8 cellular contexts compared by ENCODE assay signal in the genomic region with DNA sequence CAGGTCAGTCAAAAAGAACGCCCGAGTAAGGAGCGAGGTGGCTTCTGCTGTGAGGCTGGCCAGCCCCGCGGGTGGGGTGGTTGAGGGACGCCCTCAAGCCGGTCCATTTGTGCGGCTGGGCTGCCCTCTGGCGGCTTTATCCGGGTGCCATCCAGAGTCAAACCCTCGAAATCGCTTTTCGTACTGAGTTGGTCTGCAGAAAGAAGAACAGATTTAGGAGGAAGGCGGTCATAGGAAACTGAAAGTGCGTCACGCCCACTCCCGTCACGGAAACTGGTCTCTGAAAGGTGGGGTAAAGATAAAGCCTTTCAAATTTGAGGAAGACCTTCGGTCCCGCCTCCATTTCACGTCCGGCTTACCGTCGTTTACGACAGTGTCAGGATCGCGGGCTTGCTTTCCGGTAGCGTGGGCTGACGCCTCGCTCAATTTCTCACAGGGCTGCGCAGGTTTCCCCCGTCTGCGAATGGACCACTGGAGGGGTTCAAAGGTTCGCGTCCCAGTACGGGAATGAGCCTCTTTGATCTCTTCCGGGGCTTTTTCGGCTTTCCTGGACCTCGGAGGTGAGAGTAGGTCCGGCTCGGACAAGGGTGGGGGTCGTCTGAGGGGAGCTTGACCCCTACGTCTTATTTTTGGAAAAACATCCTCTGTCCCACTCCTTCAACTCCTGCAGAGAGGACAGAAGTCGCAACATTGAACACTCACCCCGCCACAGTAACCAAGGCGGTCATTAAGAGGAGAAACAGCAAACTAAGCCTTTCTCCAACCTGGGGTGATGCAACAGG. TPM values are rescaled to one million over a fixed set of nuclear protein-coding genes. Genes with fewer than 3 reads are reported as not detected.
DNase-seq lines count a peak whose midpoint lies in the region; ATAC-seq and TF ChIP-seq lines count a peak whose summit lies in the region.

A gene (plus strand): TSS at position 413 of the 782 bp plus-strand sequence. CDS start 95 bp downstream, at position 508.

- H3K9me3 Mint-ChIP-seq in activated naive CD4-positive, alpha-beta T cell treated with anti-CD3 and anti-CD28 coated beads, Interleukin-2, amount 50 U/mL, for 72 hours: no peaks in the 10 kb centered on the region
- H3K9me3 Mint-ChIP-seq in glutamatergic neuron (ENCODE audit: unreplicated experiment): peaks cover 8% of the 10 kb centered on the region
- H3K9me3 Mint-ChIP-seq in osteocyte (ENCODE audit: unreplicated experiment): no peaks in the 10 kb centered on the region

- intact Hi-C loops in thyroid gland (cut with DNase I): no loop called here

- peaks cover 26 to 39% of the 10 kb centered on the region in 2 donors for H3K36me3 Mint-ChIP-seq in activated naive CD4-positive, alpha-beta T cell treated with anti-CD3 and anti-CD28 coated beads, Interleukin-2, amount 50 U/mL, for 72 hours
- H3K36me3 Mint-ChIP-seq in glutamatergic neuron (ENCODE audit: unreplicated experiment): no peaks in the 10 kb centered on the region
- peaks cover 28% of the 10 kb centered on the region for H3K36me3 Mint-ChIP-seq in osteocyte (ENCODE audit: unreplicated experiment)

- peak within 1 kb of the TSS; percentile 98 to 99 for H3K27ac Mint-ChIP-seq in activated naive CD4-positive, alpha-beta T cell treated with anti-CD3 and anti-CD28 coated beads, Interleukin-2, amount 50 U/mL, for 72 hours
- H3K27ac Mint-ChIP-seq in glutamatergic neuron (ENCODE audit: unreplicated experiment): peak within 1 kb of the TSS; percentile 97
- H3K27ac Mint-ChIP-seq in osteocyte (ENCODE audit: unreplicated experiment): peak within 1 kb of the TSS; percentile 98

- H3K9me3 ChIP-seq in thyroid gland: no peaks in the 10 kb centered on the region

- TF ChIP-seq POLR2A in thyroid gland (IDR thresholded peaks at IDR 0.05): peak in 1 of 2 donors; percentile 66

- peak; percentile 74 for TF ChIP-seq CTCF in GM10248 (IDR thresholded peaks at IDR 0.05; ENCODE audit: control extremely low read depth, extremely low read depth, low read depth, missing control alignments)
- peak; percentile 63 for TF ChIP-seq CTCF in glutamatergic neuron (IDR thresholded peaks at IDR 0.05; ENCODE audit: partially characterized antibody, unreplicated experiment)
- TF ChIP-seq CTCF in osteocyte (IDR thresholded peaks at IDR 0.05): peak; percentile 89
- peak; percentile 24 to 84 (median 70) for TF ChIP-seq CTCF in thyroid gland (IDR thresholded peaks at IDR 0.05)

- peaks cover 6 to 10% of the 10 kb centered on the region in 2 donors for H3K4me1 ChIP-seq in thyroid gland

- peaks cover 30% of the 10 kb centered on the region in 2 donors for H3K36me3 ChIP-seq in thyroid gland

- peak within 1 kb of the TSS; percentile 77 to 97 (median 85) for H3K27ac ChIP-seq in thyroid gland

- H3K27me3 Mint-ChIP-seq in glutamatergic neuron (ENCODE audit: unreplicated experiment) (peaks cover 2% of the 10 kb centered on the region), osteocyte (ENCODE audit: unreplicated experiment) (no peaks in the 10 kb centered on the region)

- H3K4me3 Mint-ChIP-seq in glutamatergic neuron (ENCODE audit: unreplicated experiment) (peak within 1 kb of the TSS; percentile 99), osteocyte (ENCODE audit: unreplicated experiment) (peak within 1 kb of the TSS; percentile 95)

- ATAC-seq in HG02571 (IDR thresholded peaks at IDR 0.05; ENCODE audit: unreplicated experiment) (peak; percentile 80), SK-N-SH treated with all-trans-retinoic acid at 6 μM for 48 hours (peak; percentile 94)
- peak; percentile 91 for ATAC-seq in activated naive CD4-positive, alpha-beta T cell treated with anti-CD3 and anti-CD28 coated beads, Interleukin-2, amount 50 U/mL, for 72 hours

- DNase-seq in GM10248 (ENCODE audit: extremely low spot score) (peak; percentile 95), NCI-H1048 (lab: John Stamatoyannopoulos, UW) (peak; percentile 97), glutamatergic neuron (peak; percentile 89), osteocyte (ENCODE audit: extremely low spot score, unreplicated experiment) (peak; percentile 95), thyroid gland (peak; percentile 93 to 94)
- peak; percentile 87 to 97 for DNase-seq in activated naive CD4-positive, alpha-beta T cell treated with anti-CD3 and anti-CD28 coated beads, Interleukin-2, amount 50 U/mL, for 72 hours (ENCODE audit: low spot score in 2 of 2)

- CTCF ChIA-PET in GM10248 (lab: Yijun Ruan, JAX): interaction anchor here (0.7 to 4.7 kb wide), 26 partner anchors 13 to 480 kb away, joined by 3 to 43 read pairs (median 4); a partner anchor contains a TSS

- H3K27me3 ChIP-seq in thyroid gland: no peaks in the 10 kb centered on the region

- POLR2A ChIA-PET in GM10248 (lab: Yijun Ruan, JAX): interaction anchor here (0.7 to 1.6 kb wide), 2 partner anchors 70 to 282 kb away, joined by 3 to 15 read pairs; a partner anchor contains a TSS

- H3K4me1 Mint-ChIP-seq in glutamatergic neuron (ENCODE audit: low read depth, unreplicated experiment): peaks cover 4% of the 10 kb centered on the region
- H3K4me1 Mint-ChIP-seq in osteocyte (ENCODE audit: unreplicated experiment): peaks cover 32% of the 10 kb centered on the region

- peak within 1 kb of the TSS; percentile 56 to 94 (median 65) for H3K4me3 ChIP-seq in thyroid gland (replicated peaks in 1 of 3)

- WGBS in thyroid gland, 2 donors: 0 to 1% methylated on average over 46 to 47 of the region's 47 CpGs

TF ChIP-seq in SK-N-SH treated with all-trans-retinoic acid at 6 μM for 48 hours, 23 proteins besides CTCF, POLR2A, EP300 and RAD21:
- TF ChIP-seq, protein P1, sequence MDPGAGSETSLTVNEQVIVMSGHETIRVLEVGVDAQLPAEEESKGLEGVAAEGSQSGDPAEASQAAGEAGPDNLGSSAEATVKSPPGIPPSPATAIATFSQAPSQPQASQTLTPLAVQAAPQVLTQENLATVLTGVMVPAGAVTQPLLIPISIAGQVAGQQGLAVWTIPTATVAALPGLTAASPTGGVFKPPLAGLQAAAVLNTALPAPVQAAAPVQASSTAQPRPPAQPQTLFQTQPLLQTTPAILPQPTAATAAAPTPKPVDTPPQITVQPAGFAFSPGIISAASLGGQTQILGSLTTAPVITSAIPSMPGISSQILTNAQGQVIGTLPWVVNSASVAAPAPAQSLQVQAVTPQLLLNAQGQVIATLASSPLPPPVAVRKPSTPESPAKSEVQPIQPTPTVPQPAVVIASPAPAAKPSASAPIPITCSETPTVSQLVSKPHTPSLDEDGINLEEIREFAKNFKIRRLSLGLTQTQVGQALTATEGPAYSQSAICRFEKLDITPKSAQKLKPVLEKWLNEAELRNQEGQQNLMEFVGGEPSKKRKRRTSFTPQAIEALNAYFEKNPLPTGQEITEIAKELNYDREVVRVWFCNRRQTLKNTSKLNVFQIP (CRISPR knock-in tag; IDR thresholded peaks at IDR 0.05; ENCODE audit: borderline replicate concordance, low read depth): peak; percentile 22; the same call in 1 of the 2 replicates
- TF ChIP-seq ARNTL (CRISPR knock-in tag; IDR thresholded peaks at IDR 0.05; ENCODE audit: borderline replicate concordance, low read depth) (no peak), BACH2 (CRISPR knock-in tag; IDR thresholded peaks at IDR 0.05; ENCODE audit: borderline replicate concordance) (no peak), ZC3H10 (CRISPR knock-in tag; IDR thresholded peaks at IDR 0.05) (peak; percentile 31; the same call in 1 of the 2 replicates)
- TF ChIP-seq, protein P2, sequence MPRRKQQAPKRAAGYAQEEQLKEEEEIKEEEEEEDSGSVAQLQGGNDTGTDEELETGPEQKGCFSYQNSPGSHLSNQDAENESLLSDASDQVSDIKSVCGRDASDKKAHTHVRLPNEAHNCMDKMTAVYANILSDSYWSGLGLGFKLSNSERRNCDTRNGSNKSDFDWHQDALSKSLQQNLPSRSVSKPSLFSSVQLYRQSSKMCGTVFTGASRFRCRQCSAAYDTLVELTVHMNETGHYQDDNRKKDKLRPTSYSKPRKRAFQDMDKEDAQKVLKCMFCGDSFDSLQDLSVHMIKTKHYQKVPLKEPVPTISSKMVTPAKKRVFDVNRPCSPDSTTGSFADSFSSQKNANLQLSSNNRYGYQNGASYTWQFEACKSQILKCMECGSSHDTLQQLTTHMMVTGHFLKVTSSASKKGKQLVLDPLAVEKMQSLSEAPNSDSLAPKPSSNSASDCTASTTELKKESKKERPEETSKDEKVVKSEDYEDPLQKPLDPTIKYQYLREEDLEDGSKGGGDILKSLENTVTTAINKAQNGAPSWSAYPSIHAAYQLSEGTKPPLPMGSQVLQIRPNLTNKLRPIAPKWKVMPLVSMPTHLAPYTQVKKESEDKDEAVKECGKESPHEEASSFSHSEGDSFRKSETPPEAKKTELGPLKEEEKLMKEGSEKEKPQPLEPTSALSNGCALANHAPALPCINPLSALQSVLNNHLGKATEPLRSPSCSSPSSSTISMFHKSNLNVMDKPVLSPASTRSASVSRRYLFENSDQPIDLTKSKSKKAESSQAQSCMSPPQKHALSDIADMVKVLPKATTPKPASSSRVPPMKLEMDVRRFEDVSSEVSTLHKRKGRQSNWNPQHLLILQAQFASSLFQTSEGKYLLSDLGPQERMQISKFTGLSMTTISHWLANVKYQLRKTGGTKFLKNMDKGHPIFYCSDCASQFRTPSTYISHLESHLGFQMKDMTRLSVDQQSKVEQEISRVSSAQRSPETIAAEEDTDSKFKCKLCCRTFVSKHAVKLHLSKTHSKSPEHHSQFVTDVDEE (CRISPR knock-in tag; IDR thresholded peaks at IDR 0.05): 0 out of 2 replicates have a peak, but pooled peaks have one; percentile 47

RNA-seq across cellular contexts. Expression of the gene that starts here (rescaled TPM):
- total RNA-seq in activated naive CD4-positive, alpha-beta T cell treated with anti-CD3 and anti-CD28 coated beads, Interleukin-2, amount 50 U/mL, for 72 hours: 100 to 1,000 TPM; 147 to 198 TPM
- 79.1 TPM for total RNA-seq in glutamatergic neuron (ENCODE audit: unreplicated experiment)
- total RNA-seq in osteocyte: 93.7 and 99.9 TPM in 2 replicates
- 100 to 1,000 TPM in 2 of 4 donors, 10 to 100 TPM in 2; 52.0 to 104 (median 94.5) TPM for total RNA-seq in thyroid gland

Comparison
In these comparisons a context has a peak if more than half of its experiments do, and no peak if none do; other contexts are left out.
1. Peak in every context shown above with its lines: DNase-seq, ATAC-seq, H3K4me3 ChIP-seq and H3K27ac ChIP-seq.